In the genomic region with DNA sequence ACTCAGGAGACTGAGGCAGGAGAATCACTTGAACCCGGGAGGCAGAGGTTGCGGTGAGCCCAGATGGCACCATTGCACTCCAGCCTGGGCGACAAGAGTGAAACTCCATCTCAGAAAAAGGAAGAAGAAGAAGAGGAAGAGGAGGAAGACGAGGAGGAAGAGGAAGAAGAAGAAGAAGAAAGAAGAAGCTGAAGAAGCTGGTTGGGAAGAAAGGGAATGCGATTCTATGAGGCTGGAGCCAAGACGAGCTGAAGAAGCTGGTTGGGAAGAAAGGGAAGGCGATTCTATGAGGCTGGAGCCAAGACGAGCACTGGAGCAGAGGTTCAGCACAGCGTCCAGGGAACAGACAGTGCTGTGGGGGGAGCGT, we compare ENCODE assay signal across 16 cellular contexts.
"Had no signal": no experiment of that assay in that cellular context is flagged by ENCODE, and none has a peak within 500 bp of the region (broad histone marks: within the 10 kb centered on the region; RNA-seq: fewer than 3 reads in every experiment).

No MANE protein-coding gene starts in this region.

- H3K36me3 ChIP-seq: gastroesophageal sphincter, heart right ventricle, neutrophil, tibial nerve had no signal

- H3K4me3 ChIP-seq: gastroesophageal sphincter, tibial nerve had no signal

- H3K4me3 Mint-ChIP-seq: activated B cell treated with CpG ODN at 0.5 μM for 24 hours; activated CD8-positive, alpha-beta T cell treated with anti-CD3 and anti-CD28 coated beads for 36 hours; activated naive CD8-positive, alpha-beta T cell treated with anti-CD3 and anti-CD28 coated beads, Interleukin-2, amount 10 ng/mL, durations not matched to agents 7 days and 5 days; activated T-cell treated with anti-CD3 and anti-CD28 coated beads, Interleukin-2, amount 50 U/mL, for 72 hours; naive B cell had no signal

- H3K27ac Mint-ChIP-seq: activated B cell treated with CpG ODN at 0.5 μM for 24 hours; activated CD8-positive, alpha-beta T cell treated with anti-CD3 and anti-CD28 coated beads for 36 hours; activated naive CD8-positive, alpha-beta T cell treated with anti-CD3 and anti-CD28 coated beads, Interleukin-2, amount 10 ng/mL, durations not matched to agents 7 days and 5 days; activated T-cell treated with anti-CD3 and anti-CD28 coated beads, Interleukin-2, amount 50 U/mL, for 72 hours had no signal

- H3K36me3 Mint-ChIP-seq: activated naive CD8-positive, alpha-beta T cell treated with anti-CD3 and anti-CD28 coated beads, Interleukin-2, amount 10 ng/mL, durations not matched to agents 7 days and 5 days; naive B cell had no signal

- DNase-seq: activated B cell treated with CpG ODN at 0.5 μM for 24 hours; activated CD4-positive, alpha-beta T cell treated with anti-CD3 and anti-CD28 coated beads for 48 hours; activated CD8-positive, alpha-beta T cell treated with anti-CD3 and anti-CD28 coated beads for 36 hours; activated naive CD4-positive, alpha-beta T cell; activated naive CD8-positive, alpha-beta T cell treated with anti-CD3 and anti-CD28 coated beads, Interleukin-2, amount 10 ng/mL, durations not matched to agents 7 days and 5 days; activated T-cell treated with anti-CD3 and anti-CD28 coated beads, Interleukin-2, amount 50 U/mL, for 72 hours; cerebellar nuclear complex; effector memory CD8-positive, alpha-beta T cell; heart right ventricle; naive B cell; stimulated activated CD4-positive, alpha-beta T cell treated with anti-CD3 and anti-CD28 coated beads, Interleukin-4, amount 100 ng/mL, for 1 hour; stimulated activated naive CD4-positive, alpha-beta T cell had no signal

- H3K27ac ChIP-seq: epithelial cell of prostate, gastroesophageal sphincter, heart right ventricle, neutrophil, tibial nerve had no signal

- H3K9me3 Mint-ChIP-seq: activated B cell treated with CpG ODN at 0.5 μM for 24 hours; activated CD8-positive, alpha-beta T cell treated with anti-CD3 and anti-CD28 coated beads for 36 hours; activated naive CD8-positive, alpha-beta T cell treated with anti-CD3 and anti-CD28 coated beads, Interleukin-2, amount 10 ng/mL, durations not matched to agents 7 days and 5 days; activated T-cell treated with anti-CD3 and anti-CD28 coated beads, Interleukin-2, amount 50 U/mL, for 72 hours; effector memory CD8-positive, alpha-beta T cell; naive B cell had no signal

- H3K9me3 ChIP-seq: gastroesophageal sphincter, heart right ventricle, neutrophil, tibial nerve had no signal

- H3K27me3 ChIP-seq: tibial nerve had no signal
